In the genomic region with DNA sequence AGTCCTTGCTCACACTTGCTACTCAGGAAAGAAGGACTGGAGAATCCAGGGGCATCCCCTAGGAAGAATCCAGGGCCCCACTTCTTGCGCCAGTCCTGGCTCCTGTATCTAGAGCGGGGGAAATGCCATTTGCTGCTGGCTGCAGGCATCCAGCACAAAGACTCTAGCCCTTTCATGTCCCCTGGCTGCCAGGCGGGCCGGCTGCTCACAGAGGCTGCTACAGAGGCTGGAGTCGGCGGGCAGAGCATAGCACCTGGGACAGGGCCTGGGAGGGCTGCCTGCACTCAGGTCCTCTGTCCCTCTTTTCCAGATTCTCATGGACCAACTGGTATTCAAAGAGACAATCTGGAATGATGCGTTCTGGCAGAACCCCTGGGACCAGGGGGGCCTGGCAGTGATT, we compare ENCODE assay signal across 18 cellular contexts.
DNase-seq lines count a peak whose midpoint lies in the region; ATAC-seq lines count a peak whose summit lies in the region.
"Had no signal": no experiment of that assay in that cellular context is flagged by ENCODE, and none has a peak within 500 bp of the region (broad histone marks: within the 10 kb centered on the region; RNA-seq: fewer than 3 reads in every experiment).

No MANE protein-coding gene starts in this region.

- H3K9ac ChIP-seq in duodenal mucosa (ENCODE audit: low read depth in 1 of 2, low read length in 2 of 2) = peak overlapping the region; percentile 55 to 63

- ATAC-seq in GM19023 (IDR thresholded peaks at IDR 0.05; ENCODE audit: unreplicated experiment) = no peak
- ATAC-seq: activated T-helper 17 cell treated with anti-CD3 and anti-CD28 coated beads, Interleukin-2, amount 50 U/mL, for 72 hours had no signal

- peaks cover 24 to 37% of the 10 kb centered on the region in 2 donors for H3K4me1 ChIP-seq in duodenal mucosa (ENCODE audit: control insufficient read depth in 1 of 2, insufficient read depth in 2 of 2, low read length in 2 of 2)

- H3K27me3 ChIP-seq in duodenal mucosa (ENCODE audit: control insufficient read depth in 1 of 2, insufficient read depth in 2 of 2, low read length in 2 of 2) = no peaks in the 10 kb centered on the region
- H3K27me3 ChIP-seq: neutrophil had no signal

- no peaks in the 10 kb centered on the region for H3K9me3 ChIP-seq in duodenal mucosa (ENCODE audit: control insufficient read depth in 1 of 2, low read length in 2 of 2)
- H3K9me3 ChIP-seq: neutrophil had no signal

- no peak overlapping the region for H3K4me3 ChIP-seq in duodenal mucosa (ENCODE audit: low read depth in 1 of 2, low read length in 2 of 2)

- H3K27ac ChIP-seq in duodenal mucosa (ENCODE audit: low read depth, low read length) = peak overlapping the region; percentile 93
- peak overlapping the region; percentile 100 for H3K27ac ChIP-seq in substantia nigra (ENCODE audit: low read depth, low read length, poor library complexity, severe bottlenecking)
- H3K27ac ChIP-seq: 22Rv1, neutrophil, VCaP had no signal

- DNase-seq in DMS53 (lab: John Stamatoyannopoulos, UW) (peak; percentile 63), DMS53 treated with DMSO at 0.1 percent for 48 hours (lab: John Stamatoyannopoulos, UW; ENCODE audit: unreplicated experiment) (no peak), medulla oblongata (ENCODE audit: extremely low spot score) (peak; percentile 57), substantia nigra (lab: John Stamatoyannopoulos, UW) (peak in 22 of 49 donors; percentile 20 to 63 (median 38)), germinal center (ENCODE audit: low spot score) (no peak), GDM1 (lab: John Stamatoyannopoulos, UW) (no peak)
- DNase-seq: activated CD4-positive, alpha-beta memory T cell treated with anti-CD3 and anti-CD28 coated beads, Interleukin-2, amount 10 ng/mL, durations not matched to agents 7 days and 5 days; foreskin fibroblast; KBM-7; NCI-H1092 treated with DMSO at 0.1 percent for 48 hours; NCI-H2107; stimulated activated CD4-positive, alpha-beta T cell treated with anti-CD3 and anti-CD28 coated beads, Interleukin-4, amount 100 ng/mL, for 24 hours had no signal

- peaks cover 15 to 24% of the 10 kb centered on the region in 2 donors for H3K36me3 ChIP-seq in duodenal mucosa (ENCODE audit: control insufficient read depth in 1 of 2, insufficient read depth in 2 of 2, low read length in 2 of 2)

Comparison
In these comparisons a context has a peak if more than half of its experiments do, and no peak if none do; other contexts are left out.
1. DNase-seq: peak in DMS53 (single experiment) and medulla oblongata (single experiment); none in DMS53 treated with DMSO at 0.1 percent for 48 hours (single experiment), germinal center (single experiment) and GDM1 (single experiment).